In genomic region chr1:89692601-89693503, GRCh38 we compare ENCODE assay signal across 9 cellular contexts. TPM values are rescaled to one million over a fixed set of nuclear protein-coding genes. Genes with fewer than 3 reads are reported as not detected.
DNase-seq lines count a peak whose midpoint lies in the region; ATAC-seq and TF ChIP-seq lines count a peak whose summit lies in the region.
"Had no signal": no experiment of that assay in that cellular context is flagged by ENCODE, and none has a peak within 500 bp of the region (broad histone marks: within the 10 kb centered on the region; RNA-seq: fewer than 3 reads in every experiment).

No MANE protein-coding gene starts in this region.

- peak; percentile 55 to 63 for TF ChIP-seq EP300 in tibial nerve (IDR thresholded peaks at IDR 0.05)

- no peak overlapping the region for H3K4me3 ChIP-seq in DND-41 (ENCODE audit: low read depth in 1 of 2, low read length in 2 of 2)
- no peak overlapping the region for H3K4me3 ChIP-seq in tibial nerve
- no peak overlapping the region for H3K4me3 ChIP-seq in hepatocyte
- no peak overlapping the region for H3K4me3 ChIP-seq in Caco-2 (ENCODE audit: low read depth, low read length)
- H3K4me3 ChIP-seq: body of pancreas had no signal

- BruUV-seq in Calu3 (replicated peaks; lab: Mats Ljungman, UMichigan) (no TSS peak), Caco-2 (replicated peaks; lab: Mats Ljungman, UMichigan) (no TSS peak)

- CTCF ChIA-PET in Calu3 (lab: Charles Lee) (no interaction called here), Caco-2 (lab: Charles Lee) (no interaction called here)

- ATAC-seq in DND-41 (ENCODE audit: insufficient read depth, low read depth) (peak; percentile 29; the same call in 1 of the 3 replicates), GM21529 (IDR thresholded peaks at IDR 0.05; ENCODE audit: unreplicated experiment) (peak; percentile 67)
- ATAC-seq: body of pancreas had no signal

- H3K27ac ChIP-seq in DND-41 (ENCODE audit: low read length) (peak overlapping the region; percentile 28), tibial nerve (peak overlapping the region in 2 of 4 donors; percentile 41 to 46), hepatocyte (no peak overlapping the region)
- H3K27ac ChIP-seq: body of pancreas had no signal

- intact Hi-C loops in Calu3 (cut with micrococcal nuclease; ENCODE audit: unreplicated experiment) (no loop called here), Caco-2 (cut with micrococcal nuclease; ENCODE audit: unreplicated experiment) (no loop called here)

- TF ChIP-seq CTCF in DND-41 (IDR thresholded peaks at IDR 0.05; ENCODE audit: borderline replicate concordance, extremely low read depth, low read length, poor library complexity, severe bottlenecking) (no peak), tibial nerve (IDR thresholded peaks at IDR 0.05) (no peak), Calu3 (IDR thresholded peaks at IDR 0.05; ENCODE audit: unreplicated experiment) (no peak), hepatocyte (IDR thresholded peaks at IDR 0.05; ENCODE audit: poor library complexity) (no peak), Caco-2 (IDR thresholded peaks at IDR 0.05; ENCODE audit: insufficient read depth in 1 of 2, low read depth in 1 of 2, low read length in 1 of 2, severe bottlenecking in 1 of 2, unreplicated experiment in 1 of 2) (no peak)

- H3K27me3 ChIP-seq in DND-41 (ENCODE audit: insufficient read depth, low read length, poor library complexity) (no peaks in the 10 kb centered on the region), tibial nerve (no peaks in the 10 kb centered on the region), hepatocyte (no peaks in the 10 kb centered on the region), Caco-2 (replicated peaks; ENCODE audit: control insufficient read depth, insufficient read depth, low read length) (no peaks in the 10 kb centered on the region)
- H3K27me3 ChIP-seq: body of pancreas had no signal

- no peaks in the 10 kb centered on the region for H3K9me2 ChIP-seq in hepatocyte (replicated peaks; ENCODE audit: insufficient read depth)

- H3K4me1 Mint-ChIP-seq in Calu3 (ENCODE audit: low read depth, unreplicated experiment), result no peaks in the 10 kb centered on the region
- no peaks in the 10 kb centered on the region for H3K4me1 Mint-ChIP-seq in Caco-2 (ENCODE audit: low read depth, unreplicated experiment)

- POLR2A ChIA-PET in Caco-2 (lab: Charles Lee), result no interaction called here

- H3K27ac Mint-ChIP-seq in Calu3 (ENCODE audit: unreplicated experiment) (no peak overlapping the region), Caco-2 (ENCODE audit: unreplicated experiment) (no peak overlapping the region)

- H3K4me3 Mint-ChIP-seq in Calu3 (ENCODE audit: low read depth, unreplicated experiment) (no peak overlapping the region), Caco-2 (ENCODE audit: unreplicated experiment) (no peak overlapping the region)

- H3K36me3 ChIP-seq in DND-41 (ENCODE audit: insufficient read depth, low read length) (peaks cover 13% of the 10 kb centered on the region), tibial nerve (peaks cover 0 to 17% (median 0%) of the 10 kb centered on the region in 3 donors), hepatocyte (replicated peaks; ENCODE audit: insufficient read depth, low read depth) (no peaks in the 10 kb centered on the region), Caco-2 (ENCODE audit: control insufficient read depth, insufficient read depth, low read length) (no peaks in the 10 kb centered on the region)

- H3K36me3 Mint-ChIP-seq in Calu3 (ENCODE audit: insufficient read depth, unreplicated experiment), result no peaks in the 10 kb centered on the region
- H3K36me3 Mint-ChIP-seq in Caco-2 (ENCODE audit: insufficient read depth, unreplicated experiment), result no peaks in the 10 kb centered on the region

- no peaks in the 10 kb centered on the region for H3K9me3 ChIP-seq in DND-41 (ENCODE audit: insufficient read depth, low read length, severe bottlenecking)
- H3K9me3 ChIP-seq in tibial nerve, result no peaks in the 10 kb centered on the region
- no peaks in the 10 kb centered on the region for H3K9me3 ChIP-seq in hepatocyte (ENCODE audit: low read depth)
- H3K9me3 ChIP-seq in Caco-2, result no peaks in the 10 kb centered on the region
- H3K9me3 ChIP-seq: body of pancreas had no signal

- H2AFZ ChIP-seq in DND-41 (ENCODE audit: low read depth, low read length) (no peak overlapping the region), hepatocyte (no peak overlapping the region)

- H3K9me3 Mint-ChIP-seq in Calu3 (ENCODE audit: low read depth, unreplicated experiment), result no peaks in the 10 kb centered on the region
- no peaks in the 10 kb centered on the region for H3K9me3 Mint-ChIP-seq in Caco-2 (ENCODE audit: unreplicated experiment)

- H3K79me2 ChIP-seq in DND-41 (ENCODE audit: insufficient read depth, low read length) (no peaks in the 10 kb centered on the region), hepatocyte (no peaks in the 10 kb centered on the region)

- peaks cover 33% of the 10 kb centered on the region for H3K4me1 ChIP-seq in DND-41 (ENCODE audit: insufficient read depth, low read length)
- peaks cover 0 to 52% (median 6%) of the 10 kb centered on the region in 4 donors for H3K4me1 ChIP-seq in tibial nerve
- no peaks in the 10 kb centered on the region for H3K4me1 ChIP-seq in hepatocyte (ENCODE audit: insufficient read depth)
- H3K4me1 ChIP-seq in Caco-2, result no peaks in the 10 kb centered on the region
- H3K4me1 ChIP-seq: body of pancreas had no signal

- DNase-seq in DND-41 (no peak), NOMO-1 treated with DMSO at 0.1 percent for 48 hours (lab: John Stamatoyannopoulos, UW; ENCODE audit: unreplicated experiment) (peak; percentile 92), fibroblast of peridontal ligament (ENCODE audit: extremely low read depth) (peak; percentile 11), tibial nerve (ENCODE audit: low spot score in 2 of 2) (no peak), Calu3 (no peak), hepatocyte (ENCODE audit: low spot score) (no peak), Caco-2 (no peak)

- WGBS in tibial nerve, 2 donors, result 55 to 66% methylated on average over 4 of the region's 4 CpGs
- WGBS in hepatocyte (ENCODE audit: low lambda C conversion rate, missing lambda C conversion rate), result 46% methylated on average over 4 of the region's 4 CpGs

- H3K4me2 ChIP-seq in DND-41 (ENCODE audit: insufficient read depth, low read length) (no peak overlapping the region), hepatocyte (no peak overlapping the region)

- no peak overlapping the region for H3K9ac ChIP-seq in DND-41 (ENCODE audit: low read depth, low read length)

- H4K20me1 ChIP-seq in DND-41 (ENCODE audit: insufficient read depth, low read length), result no peaks in the 10 kb centered on the region
- H4K20me1 ChIP-seq in hepatocyte (ENCODE audit: insufficient read depth, poor library complexity, severe bottlenecking), result no peaks in the 10 kb centered on the region

- H3K27me3 Mint-ChIP-seq in Calu3 (ENCODE audit: unreplicated experiment), result no peaks in the 10 kb centered on the region
- peaks cover 3% of the 10 kb centered on the region for H3K27me3 Mint-ChIP-seq in Caco-2 (ENCODE audit: insufficient read depth, unreplicated experiment)

- TF ChIP-seq POLR2A in tibial nerve (IDR thresholded peaks at IDR 0.05), result no peak

RNA-seq across cellular contexts. Expression of gene LRRC8C, which starts 59.9 kb away (rescaled TPM):
- total RNA-seq in tibial nerve, result 10 to 100 TPM; 16.5 to 23.8 (median 20.2) TPM
- total RNA-seq in Calu3 (2022), result 2.7 and 3.5 TPM in 2 replicates
- total RNA-seq in hepatocyte, result 1.0 and 1.5 TPM in 2 replicates
- polyA plus RNA-seq in hepatocyte, result 0.70 and 1.1 TPM in 2 replicates
- total RNA-seq in Caco-2 (2022), result 0.07 and 0.11 TPM in 2 replicates

Comparison
In these comparisons a context has a peak if more than half of its experiments do, and no peak if none do; other contexts are left out.
1. DNase-seq: peak in NOMO-1 treated with DMSO at 0.1 percent for 48 hours (single experiment) and fibroblast of peridontal ligament (single experiment); none in DND-41 (single experiment), tibial nerve (0 of 2), Calu3 (single experiment), hepatocyte (single experiment) and Caco-2 (0 of 2).